Comparison of ENCODE assay signal across 24 cellular contexts in genomic region chr3:197009532-197010019, GRCh38.
"Had no signal": no experiment of that assay in that cellular context is flagged by ENCODE, and none has a peak within 500 bp of the region (broad histone marks: within the 10 kb centered on the region; RNA-seq: fewer than 3 reads in every experiment).

No MANE protein-coding gene starts in this region.

- H3K36me3 ChIP-seq: esophagus muscularis mucosa, gastroesophageal sphincter, heart left ventricle, left lung, lower lobe of right lung had no signal

- H3K27me3 ChIP-seq: dorsolateral prefrontal cortex, foreskin keratinocyte, gastroesophageal sphincter, heart left ventricle, hepatocyte, left lung had no signal

- FAIRE-seq: colon, endothelial cell of umbilical vein, frontal cortex had no signal

- H3K36me3 Mint-ChIP-seq: immature natural killer cell, naive B cell had no signal

- H3K27ac Mint-ChIP-seq: immature natural killer cell, mesothelial cell of epicardium, naive B cell had no signal

- H3K27ac ChIP-seq: coronary artery, esophagus muscularis mucosa, foreskin keratinocyte, gastroesophageal sphincter, heart left ventricle, hepatocyte, left lung, lower lobe of right lung had no signal

- H3K4me1 ChIP-seq: esophagus muscularis mucosa, foreskin keratinocyte, gastroesophageal sphincter, left lung, lower lobe of right lung had no signal

- H3K4me3 Mint-ChIP-seq: immature natural killer cell, mesothelial cell of epicardium, naive B cell had no signal

- DNase-seq: dermis blood vessel endothelial cell; dorsolateral prefrontal cortex; effector CD4-positive, alpha-beta T cell; effector memory CD4-positive, alpha-beta T cell; foreskin keratinocyte; hypothalamus; immature natural killer cell; islet precursor cell; left cardiac atrium; left ventricle myocardium superior; lower lobe of right lung; mesenchymal stem cell; naive B cell had no signal

- H3K9me3 Mint-ChIP-seq: immature natural killer cell, mesothelial cell of epicardium had no signal

- ATAC-seq: foreskin keratinocyte, gastroesophageal sphincter, heart left ventricle, left cardiac atrium, left lung, left ventricle myocardium superior, lower lobe of right lung, mucosa of descending colon had no signal

- H3K9me3 ChIP-seq: esophagus muscularis mucosa, gastroesophageal sphincter, heart left ventricle, left lung, lower lobe of right lung, mucosa of descending colon had no signal

- H3K4me3 ChIP-seq: coronary artery, dorsolateral prefrontal cortex, esophagus muscularis mucosa, gastroesophageal sphincter, heart left ventricle, hepatocyte, left lung, lower lobe of right lung, mucosa of descending colon had no signal
